15 cellular contexts compared by ENCODE assay signal in the genomic region with DNA sequence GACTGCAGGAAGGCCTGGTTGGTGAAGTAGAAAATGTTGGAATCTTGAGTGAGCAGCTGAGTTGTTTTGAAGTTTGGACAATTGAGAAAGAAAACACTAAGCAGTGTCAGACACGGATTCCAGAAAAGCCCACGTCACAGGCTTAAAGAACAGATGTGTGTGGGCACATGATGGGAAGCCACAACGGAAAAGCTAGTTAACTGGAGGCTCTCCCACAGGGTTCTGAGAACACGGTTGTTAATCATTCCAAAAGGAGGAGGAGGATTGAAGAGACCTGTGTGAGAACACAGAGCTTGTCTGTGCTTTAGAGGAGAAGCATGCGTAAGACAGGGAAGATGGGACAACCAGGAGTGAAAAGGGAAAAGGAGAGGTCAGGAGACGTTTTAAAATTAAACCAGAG. TPM values are rescaled to one million over a fixed set of nuclear protein-coding genes. Genes with fewer than 3 reads are reported as not detected.
A peak's percentile ranks its signal among the peaks of the same experiment; 100 is the strongest.
DNase-seq lines count a peak whose midpoint lies in the region; ATAC-seq, FAIRE-seq and TF ChIP-seq lines count a peak whose summit lies in the region.
"Had no signal": no experiment of that assay in that cellular context is flagged by ENCODE, and none has a peak within 500 bp of the region (broad histone marks: within the 10 kb centered on the region; RNA-seq: fewer than 3 reads in every experiment).

No MANE protein-coding gene starts in this region.

- TF ChIP-seq RAD21 in K562 (CRISPR knock-in tag; conservative IDR thresholded peaks at IDR 0.05 in 1 of 2, IDR thresholded peaks at IDR 0.05 in 1 of 2) = no peak

- H3K27me3 ChIP-seq in K562 (ENCODE audit: control insufficient read depth in 2 of 2, insufficient read depth in 2 of 2, low read length in 2 of 2) (no peaks in the 10 kb centered on the region), tibial nerve (no peaks in the 10 kb centered on the region), BE2C (no peaks in the 10 kb centered on the region)

- H3K36me3 Mint-ChIP-seq in activated naive CD8-positive, alpha-beta T cell treated with anti-CD3 and anti-CD28 coated beads, Interleukin-2, amount 10 ng/mL, durations not matched to agents 7 days and 5 days = peaks cover 23% of the 10 kb centered on the region
- H3K36me3 Mint-ChIP-seq in activated naive CD8-positive, alpha-beta T cell treated with anti-CD3 and anti-CD28 coated beads for 36 hours = peaks cover 39% of the 10 kb centered on the region

- H3K36me3 ChIP-seq in K562 (ENCODE audit: control insufficient read depth, insufficient read depth, low read length) (peaks cover 93% of the 10 kb centered on the region), tibial nerve (peaks cover 0 to 82% (median 22%) of the 10 kb centered on the region in 3 donors), BE2C (peaks cover 37% of the 10 kb centered on the region)

- peak overlapping the region; percentile 49 for H3K27ac Mint-ChIP-seq in activated naive CD8-positive, alpha-beta T cell treated with anti-CD3 and anti-CD28 coated beads, Interleukin-2, amount 10 ng/mL, durations not matched to agents 7 days and 5 days
- H3K27ac Mint-ChIP-seq in activated naive CD8-positive, alpha-beta T cell treated with anti-CD3 and anti-CD28 coated beads for 36 hours = no peak overlapping the region

- no peak overlapping the region for H3K27ac ChIP-seq in K562 (ENCODE audit: extremely low read depth, low read depth, low read length)
- peak overlapping the region in 3 of 4 donors; percentile 2 to 86 (median 79) for H3K27ac ChIP-seq in tibial nerve
- H3K27ac ChIP-seq: parathyroid adenoma had no signal

- intact Hi-C loops in K562 (cut with micrococcal nuclease) (loop anchor here (5.0 kb wide), 1 partner anchor 842 kb away; no protein-coding TSS in a partner anchor), left colon (cut with DNase I, micrococcal nuclease) (loop anchor here in 1 of 2 donors (5.0 kb wide), 1 partner anchor 167 kb away; no protein-coding TSS in a partner anchor)

- H3K9me3 ChIP-seq in K562 (replicated peaks; ENCODE audit: control insufficient read depth, insufficient read depth, low read depth, low read length) = no peaks in the 10 kb centered on the region
- no peaks in the 10 kb centered on the region for H3K9me3 ChIP-seq in tibial nerve
- H3K9me3 ChIP-seq in BE2C = no peaks in the 10 kb centered on the region
- H3K9me3 ChIP-seq: SK-N-SH had no signal

- no peak overlapping the region for H3K9ac ChIP-seq in K562 (ENCODE audit: insufficient read depth in 1 of 2, low read depth in 2 of 2, low read length in 2 of 2)
- H3K9ac ChIP-seq: parathyroid adenoma, SK-N-SH had no signal

- in situ Hi-C loops in K562 (cut with MboI) = loop anchor here (25.0 kb wide), 1 partner anchor 382 kb away; no protein-coding TSS in a partner anchor

- H4K20me1 ChIP-seq in K562 (replicated peaks; ENCODE audit: control insufficient read depth, insufficient read depth, low read length) = peaks cover 11% of the 10 kb centered on the region

- no peaks in the 10 kb centered on the region for H3K27me3 Mint-ChIP-seq in activated naive CD8-positive, alpha-beta T cell treated with anti-CD3 and anti-CD28 coated beads, Interleukin-2, amount 10 ng/mL, durations not matched to agents 7 days and 5 days
- no peaks in the 10 kb centered on the region for H3K27me3 Mint-ChIP-seq in activated naive CD8-positive, alpha-beta T cell treated with anti-CD3 and anti-CD28 coated beads for 36 hours

- peaks cover 25% of the 10 kb centered on the region for H3K4me1 Mint-ChIP-seq in activated naive CD8-positive, alpha-beta T cell treated with anti-CD3 and anti-CD28 coated beads, Interleukin-2, amount 10 ng/mL, durations not matched to agents 7 days and 5 days
- peaks cover 22% of the 10 kb centered on the region for H3K4me1 Mint-ChIP-seq in activated naive CD8-positive, alpha-beta T cell treated with anti-CD3 and anti-CD28 coated beads for 36 hours

- DNase-seq in activated naive CD8-positive, alpha-beta T cell treated with anti-CD3 and anti-CD28 coated beads, Interleukin-2, amount 10 ng/mL, durations not matched to agents 7 days and 5 days = no peak
- no peak for DNase-seq in activated naive CD8-positive, alpha-beta T cell treated with anti-CD3 and anti-CD28 coated beads for 36 hours
- DNase-seq in K562 (ENCODE audit: extremely low read depth in 1 of 4, low spot score in 3 of 4) (no peak), left kidney (ENCODE audit: low read depth, low spot score) (peak; percentile 32), tibial nerve (ENCODE audit: low spot score in 2 of 2) (peak in 1 of 2 donors; percentile 24), NCI-H446 treated with DMSO at 0.1 percent for 48 hours (lab: John Stamatoyannopoulos, UW) (no peak), BE2C (no peak), left colon (no peak)
- DNase-seq: activated T-cell treated with anti-CD3 and anti-CD28 coated beads, Interleukin-2, amount 50 U/mL, for 1 hour; DMS 273 treated with DMSO at 0.1 percent for 48 hours; NCI-H1048; SK-N-SH; trophoblast cell had no signal

- TF ChIP-seq CTCF in K562 (IDR thresholded peaks at IDR 0.05 in 2 of 3, conservative IDR thresholded peaks at IDR 0.05 in 1 of 3; ENCODE audit: insufficient read depth in 2 of 3, low read depth in 1 of 3, low read length in 3 of 3) (no peak), tibial nerve (IDR thresholded peaks at IDR 0.05) (no peak), BE2C (IDR thresholded peaks at IDR 0.05; ENCODE audit: low read depth, low read length) (no peak)

- H3K9me3 Mint-ChIP-seq in activated naive CD8-positive, alpha-beta T cell treated with anti-CD3 and anti-CD28 coated beads, Interleukin-2, amount 10 ng/mL, durations not matched to agents 7 days and 5 days = no peaks in the 10 kb centered on the region
- no peaks in the 10 kb centered on the region for H3K9me3 Mint-ChIP-seq in activated naive CD8-positive, alpha-beta T cell treated with anti-CD3 and anti-CD28 coated beads for 36 hours

- ATAC-seq in activated naive CD8-positive, alpha-beta T cell treated with anti-CD3 and anti-CD28 coated beads, Interleukin-2, amount 10 ng/mL, durations not matched to agents 7 days and 5 days (ENCODE audit: low read depth) = no peak
- ATAC-seq in K562 (no peak), left colon (no peak)

- CTCF ChIA-PET in K562 (lab: Yijun Ruan, JAX; ENCODE audit: low intra/inter-chr PET ratio) = interaction anchor here (4.0 kb wide), 1 partner anchor 170 kb away, joined by 32 read pairs; no protein-coding TSS in a partner anchor

- H3K79me2 ChIP-seq in K562 (ENCODE audit: control insufficient read depth, insufficient read depth, low read length) = no peaks in the 10 kb centered on the region

- no peak overlapping the region for H3K4me2 ChIP-seq in K562 (ENCODE audit: insufficient read depth, low read length)
- H3K4me2 ChIP-seq: SK-N-SH had no signal

- no peak for TF ChIP-seq EP300 in K562 (IDR thresholded peaks at IDR 0.05; ENCODE audit: low read length)
- TF ChIP-seq EP300 in tibial nerve (IDR thresholded peaks at IDR 0.05) = peak in 1 of 2 donors; percentile 55

- FAIRE-seq in K562 (lab: Jason Lieb, UNC) = no peak
- FAIRE-seq: HTR-8/SVneo had no signal

- no peak for TF ChIP-seq POLR2A in K562 (conservative IDR thresholded peaks at IDR 0.05)
- no peak for TF ChIP-seq POLR2A in tibial nerve (IDR thresholded peaks at IDR 0.05)

- POLR2A ChIA-PET in activated naive CD8-positive, alpha-beta T cell treated with anti-CD3 and anti-CD28 coated beads, Interleukin-2, amount 10 ng/mL, durations not matched to agents 7 days and 5 days (lab: Charles Lee) = no interaction called here
- POLR2A ChIA-PET in K562 (lab: Yijun Ruan, JAX) = interaction anchor here (0.7 kb wide), 1 partner anchor 36 kb away, joined by 3 read pairs; no protein-coding TSS in a partner anchor

- H3K4me3 ChIP-seq in K562 = no peak overlapping the region
- H3K4me3 ChIP-seq in tibial nerve = no peak overlapping the region
- H3K4me3 ChIP-seq in BE2C (ENCODE audit: low read depth, low read length) = no peak overlapping the region

- WGBS in K562 (ENCODE audit: insufficient coverage, low coverage, missing lambda C conversion rate) = 88% methylated on average over 6 of the region's 6 CpGs
- 42 to 51% methylated on average over 6 of the region's 6 CpGs for WGBS in tibial nerve, 2 donors

- H3K9me1 ChIP-seq in K562 (ENCODE audit: control insufficient read depth, insufficient read depth, low read length) = no peaks in the 10 kb centered on the region

- H3K4me3 Mint-ChIP-seq in activated naive CD8-positive, alpha-beta T cell treated with anti-CD3 and anti-CD28 coated beads, Interleukin-2, amount 10 ng/mL, durations not matched to agents 7 days and 5 days = no peak overlapping the region
- no peak overlapping the region for H3K4me3 Mint-ChIP-seq in activated naive CD8-positive, alpha-beta T cell treated with anti-CD3 and anti-CD28 coated beads for 36 hours

- TSS peak; percentile 3 for BruUV-seq in K562 (replicated peaks; lab: Mats Ljungman, UMichigan)

- H3K4me1 ChIP-seq in K562 (replicated peaks in 1 of 2; ENCODE audit: control insufficient read depth in 2 of 2, insufficient read depth in 2 of 2, low read length in 2 of 2) (no peaks in the 10 kb centered on the region), tibial nerve (peaks cover 0 to 46% (median 0%) of the 10 kb centered on the region in 4 donors), BE2C (no peaks in the 10 kb centered on the region)
- H3K4me1 ChIP-seq: parathyroid adenoma had no signal

- no peak overlapping the region for H2AFZ ChIP-seq in K562 (ENCODE audit: low read depth, low read length)
- H2AFZ ChIP-seq: parathyroid adenoma had no signal

RNA-seq across cellular contexts. Expression of a gene that starts 42.6 kb away (rescaled TPM):
- not detected for total RNA-seq in activated naive CD8-positive, alpha-beta T cell treated with anti-CD3 and anti-CD28 coated beads, Interleukin-2, amount 10 ng/mL, durations not matched to agents 7 days and 5 days
- not detected for total RNA-seq in activated naive CD8-positive, alpha-beta T cell treated with anti-CD3 and anti-CD28 coated beads for 36 hours
- total RNA-seq in K562 (2011; cell fraction: chromatin; rRNA removed; ENCODE audit: low replicate concordance) = not detected in 2 replicates
- total RNA-seq in K562 (2011; cell fraction: nucleolus; rRNA removed) = not detected in 2 replicates
- total RNA-seq in K562 (2011; cell fraction: nucleoplasm; rRNA removed) = not detected in 2 replicates
- not detected in 2 replicates for total RNA-seq in K562 (2014; rRNA removed)
- total RNA-seq in K562 (2014; rRNA removed; fragmentation: Illumina TruSeq; extraction: Trizol) = not detected in 2 replicates
- not detected in 2 replicates for total RNA-seq in K562 (2015; rRNA removed; fragmentation: Illumina TruSeq; extraction: Trizol)
- 0.09 TPM in 1 of 2 replicates, not detected in the other for total RNA-seq in K562 (2021)
- not detected in 2 replicates for polyA plus RNA-seq in K562 (2011; rRNA removed)
- not detected in 2 replicates for polyA plus RNA-seq in K562 (2011; cell fraction: cytosol; rRNA removed)
- not detected in 2 replicates for polyA plus RNA-seq in K562 (2011; cell fraction: nucleus; rRNA removed)
- polyA plus RNA-seq in K562 (2012) = 0.03 TPM in 1 of 2 replicates, not detected in the other
- not detected in 2 replicates for polyA plus RNA-seq in K562 (2014; fragmentation: Illumina TruSeq; extraction: Trizol)
- not detected for polyA plus RNA-seq in K562 (2014; fragmentation: Nextera tagmentation; extraction: Ambion mirVana)
- not detected in 2 replicates for polyA plus RNA-seq in K562 (2014; rRNA removed)
- polyA minus RNA-seq in K562 (2011; rRNA and poly(A)+ RNA removed) = not detected in 2 replicates
- polyA minus RNA-seq in K562 (2011; cell fraction: cytosol; rRNA and poly(A)+ RNA removed) = not detected in 2 replicates
- polyA minus RNA-seq in K562 (2011; cell fraction: nucleus; rRNA and poly(A)+ RNA removed) = not detected in 2 replicates
- 10 to 100 TPM in 2 of 4 donors, 1 to 10 TPM in 2; 7.7 to 16.2 (median 11.3) TPM for total RNA-seq in tibial nerve
- polyA plus RNA-seq in BE2C (2012; ENCODE audit: insufficient read depth, insufficient read length, low read depth) = not detected
- total RNA-seq in left colon = 1 to 10 TPM; 3.4 to 9.4 TPM
- polyA plus RNA-seq: SK-N-SH had no signal

Comparison
In these comparisons a context has a peak if more than half of its experiments do, and no peak if none do; other contexts are left out.
1. RNA of a gene that starts 42.6 kb away (total RNA-seq): 7.7 to 16.2 TPM in tibial nerve and 3.4 to 9.4 TPM in left colon; not detected in activated naive CD8-positive, alpha-beta T cell treated with anti-CD3 and anti-CD28 coated beads, Interleukin-2, amount 10 ng/mL, durations not matched to agents 7 days and 5 days, not detected in activated naive CD8-positive, alpha-beta T cell treated with anti-CD3 and anti-CD28 coated beads for 36 hours and 0.09 TPM in K562; every median in the first group is over 4 times any median in the second.